ENCODE assay signal across 28 cellular contexts in the genomic region with DNA sequence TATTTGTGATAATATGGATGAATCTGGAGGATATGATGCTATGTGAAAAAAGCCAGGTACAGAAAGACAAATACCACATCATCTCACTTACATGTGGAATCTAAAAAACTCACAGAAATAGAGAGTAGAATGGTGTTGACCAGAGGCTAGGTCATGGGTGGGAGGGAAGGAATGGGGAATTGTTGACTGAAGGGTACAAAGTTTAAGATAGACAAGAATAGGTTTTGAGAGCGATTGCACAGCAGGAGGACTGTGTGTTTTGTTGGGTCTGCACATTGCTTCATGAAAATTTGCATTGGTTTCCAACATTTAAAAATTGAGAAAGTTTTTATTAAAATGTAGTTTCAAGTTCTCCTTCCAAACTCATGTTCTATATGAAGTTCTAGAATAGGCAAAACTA. TPM values are rescaled to one million over a fixed set of nuclear protein-coding genes. Genes with fewer than 3 reads are reported as not detected.
"Had no signal": no experiment of that assay in that cellular context is flagged by ENCODE, and none has a peak within 500 bp of the region (broad histone marks: within the 10 kb centered on the region; RNA-seq: fewer than 3 reads in every experiment).

No MANE protein-coding gene starts in this region.

- FAIRE-seq: urothelium cell line had no signal

- H3K9me3 ChIP-seq: suprapubic skin, testis, thoracic aorta, thyroid gland, tibial artery, upper lobe of left lung, upper lobe of right lung, uterus, vagina had no signal

- H3K27me3 ChIP-seq: stomach, testis, thyroid gland, tibial artery, tibial nerve, upper lobe of left lung, upper lobe of right lung, uterus, vagina had no signal

- ATAC-seq: stimulated activated effector memory CD8-positive, alpha-beta T cell treated with anti-CD3 and anti-CD28 coated beads, Interleukin-12 subunit alpha, Interleukin-12 subunit beta, amount 100 ng/mL, for 72 hours; stimulated activated memory B cell treated with anti-CD40 and anti-IgM and Interleukin-4, amounts not matched to agents 10 μg/mL and 1 μg/mL and 100 μg/mL, for 72 hours; stimulated activated naive B cell treated with anti-CD40 and anti-IgM and Interleukin-4, amounts not matched to agents 10 μg/mL and 1 μg/mL and 100 μg/mL, for 72 hours; stimulated activated naive CD8-positive, alpha-beta T cell treated with anti-CD3 and anti-CD28 coated beads, Interleukin-15, amount 100 ng/mL, for 72 hours; stimulated activated naive CD8-positive, alpha-beta T cell treated with anti-CD3 and anti-CD28 coated beads, Interleukin-15, Interleukin-2, amounts not matched to agents 100 U/mL and 50 U/mL, for 24 hours; upper lobe of right lung had no signal

- H3K4me3 ChIP-seq: stomach, suprapubic skin, testis, thoracic aorta, thyroid gland, tibial artery, tibial nerve, transverse colon, upper lobe of left lung, upper lobe of right lung, uterus, vagina had no signal

- H3K4me1 ChIP-seq: suprapubic skin, testis, thyroid gland, tibial artery, tibial nerve, transverse colon, upper lobe of left lung, upper lobe of right lung, uterus, vagina had no signal

- H3K27ac ChIP-seq: stomach, suprapubic skin, testis, thoracic aorta, thyroid gland, tibial artery, tibial nerve, transverse colon, upper lobe of left lung, upper lobe of right lung, uterus, vagina had no signal

- DNase-seq: stimulated activated CD4-positive, alpha-beta T cell treated with anti-CD3 and anti-CD28 coated beads, Interleukin-2, amount 100 ng/mL, for 48 hours; stimulated activated CD4-positive, alpha-beta T cell treated with anti-CD3 and anti-CD28 coated beads, Interleukin-4, amount 100 ng/mL, for 1 hour; stimulated activated CD4-positive, alpha-beta T cell treated with anti-CD3 and anti-CD28 coated beads, Interleukin-4, amount 100 ng/mL, for 24 hours; stimulated activated CD4-positive, alpha-beta T cell treated with anti-CD3 and anti-CD28 coated beads, Interleukin-4, amount 100 ng/mL, for 4 hours; stimulated activated CD8-positive, alpha-beta memory T cell treated with anti-CD3 and anti-CD28 coated beads, Interleukin-4, amount 100 ng/mL, for 48 hours; stimulated activated naive B cell treated with anti-CD40 and anti-IgM and Interleukin-4, amounts not matched to agents 10 μg/mL and 1 μg/mL and 100 μg/mL, for 72 hours; stimulated activated naive CD4-positive, alpha-beta T cell; stimulated activated naive CD4-positive, alpha-beta T cell treated with Interleukin-2 at 50 U/mL for 16 hours; stimulated activated naive CD8-positive, alpha-beta T cell treated with anti-CD3 and anti-CD28 coated beads, Interleukin-15, amount 100 ng/mL, for 72 hours; stimulated activated naive CD8-positive, alpha-beta T cell treated with anti-CD3 and anti-CD28 coated beads, Interleukin-15, Interleukin-2, amounts not matched to agents 100 U/mL and 50 U/mL, for 24 hours; stomach; substantia nigra; testis; thyroid gland; tibial artery; transverse colon; trophoblast cell; upper lobe of left lung; upper lobe of right lung; uterus had no signal

- H3K36me3 ChIP-seq: stomach, suprapubic skin, thoracic aorta, thyroid gland, tibial artery, tibial nerve, transverse colon, upper lobe of left lung, upper lobe of right lung, uterus, vagina had no signal

RNA-seq across cellular contexts. Expression of gene SLC26A5, which starts 8.4 kb away (rescaled TPM):
- total RNA-seq: temporal lobe, thoracic aorta, vagina had no signal
